In the genomic region with DNA sequence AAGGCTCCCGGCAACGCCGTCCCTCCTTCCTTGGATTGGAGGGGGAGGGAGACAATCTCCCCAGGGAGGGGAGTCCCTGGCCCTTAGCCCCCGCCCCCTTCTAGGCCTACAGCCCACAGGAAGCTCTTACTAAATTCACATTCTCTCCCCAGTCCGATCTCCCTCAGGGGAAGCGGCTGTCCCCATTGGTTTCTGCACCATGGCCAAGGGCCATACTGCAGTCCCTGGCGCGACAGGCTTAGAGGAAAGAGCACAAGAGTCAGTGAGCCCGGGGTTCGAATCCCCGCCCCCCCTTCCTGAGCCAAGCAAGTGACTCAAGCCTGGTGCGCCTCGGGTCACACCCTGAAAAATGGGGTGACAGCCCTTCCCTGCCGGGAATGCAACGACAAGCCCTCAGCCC, we compare ENCODE assay signal across 10 cellular contexts. TPM values are rescaled to one million over a fixed set of nuclear protein-coding genes. Genes with fewer than 3 reads are reported as not detected.
DNase-seq lines count a peak whose midpoint lies in the region; TF ChIP-seq lines count a peak whose summit lies in the region.
"Had no signal": no experiment of that assay in that cellular context is flagged by ENCODE, and none has a peak within 500 bp of the region (broad histone marks: within the 10 kb centered on the region; RNA-seq: fewer than 3 reads in every experiment).

No MANE protein-coding gene starts in this region.

- H4K20me1 ChIP-seq in osteoblast (ENCODE audit: insufficient read depth, low read length), result no peaks in the 10 kb centered on the region

- H3K4me2 ChIP-seq in osteoblast (ENCODE audit: insufficient read depth, low read length) (no peak overlapping the region), mesendoderm (ENCODE audit: low read length) (no peak overlapping the region)

- H3K79me1 ChIP-seq in mesendoderm (ENCODE audit: low read length), result no peaks in the 10 kb centered on the region

- H3K9me3 ChIP-seq in endocrine pancreas (ENCODE audit: control insufficient read depth, low read length) (no peaks in the 10 kb centered on the region), osteoblast (ENCODE audit: low read depth, low read length) (no peaks in the 10 kb centered on the region)
- H3K9me3 ChIP-seq: neutrophil had no signal

- no peak overlapping the region for H4K8ac ChIP-seq in mesendoderm (ENCODE audit: low read depth, low read length)

- peak overlapping the region; percentile 67 for H3K9ac ChIP-seq in endocrine pancreas (ENCODE audit: control insufficient read depth, insufficient read depth, low read length)
- no peak overlapping the region for H3K9ac ChIP-seq in mesendoderm (ENCODE audit: low read length)

- WGBS in mesendoderm (ENCODE audit: extremely low coverage, insufficient coverage, low lambda C conversion rate), result no CpG with 5 or more reads among the region's 15 CpGs

- H3K4ac ChIP-seq in mesendoderm (ENCODE audit: low read depth, low read length), result no peak overlapping the region

- H3K4me3 ChIP-seq in endocrine pancreas (ENCODE audit: control insufficient read depth, insufficient read depth, low read length) (no peak overlapping the region), osteoblast (ENCODE audit: insufficient read depth, low read length) (no peak overlapping the region), mesendoderm (ENCODE audit: low read length) (no peak overlapping the region)

- DNase-seq in COLO668 (lab: John Stamatoyannopoulos, UW; ENCODE audit: unreplicated experiment) (peak; percentile 16), NCI-H1092 (lab: John Stamatoyannopoulos, UW) (peak; percentile 37), osteoblast (ENCODE audit: insufficient read length, low spot score, missing footprints) (peak; percentile 58), mesendoderm (no peak), KBM-7 (no peak), AML-193 (lab: John Stamatoyannopoulos, UW) (no peak), DMS79 treated with DMSO at 0.1 percent for 48 hours (lab: John Stamatoyannopoulos, UW) (no peak)
- DNase-seq: T-helper 9 cell had no signal

- no peak overlapping the region for H2AK5ac ChIP-seq in mesendoderm (ENCODE audit: low read length)

- no peak overlapping the region for H2BK15ac ChIP-seq in mesendoderm (replicated peaks; ENCODE audit: low read depth)

- no peak overlapping the region for H2BK120ac ChIP-seq in mesendoderm (ENCODE audit: low read depth, low read length)

- H3K79me2 ChIP-seq in osteoblast (ENCODE audit: insufficient read depth, low read length), result no peaks in the 10 kb centered on the region
- H3K79me2 ChIP-seq in mesendoderm (ENCODE audit: control insufficient read depth, insufficient read depth, low read length), result no peaks in the 10 kb centered on the region

- H4K5ac ChIP-seq in mesendoderm (ENCODE audit: low read length), result no peak overlapping the region

- H3K4me1 ChIP-seq in endocrine pancreas (ENCODE audit: control insufficient read depth, insufficient read depth, low read length) (no peaks in the 10 kb centered on the region), osteoblast (ENCODE audit: insufficient read depth, low read length) (peaks cover 10% of the 10 kb centered on the region), mesendoderm (ENCODE audit: control insufficient read depth, low read depth, low read length) (peaks cover 1% of the 10 kb centered on the region)

- no peak overlapping the region for H2AFZ ChIP-seq in osteoblast (ENCODE audit: low read length)

- no peak overlapping the region for H3K56ac ChIP-seq in mesendoderm (ENCODE audit: low read length)

- H2BK5ac ChIP-seq in mesendoderm (ENCODE audit: low read length), result no peak overlapping the region

- no peak overlapping the region for H3K23ac ChIP-seq in mesendoderm (ENCODE audit: low read length)

- no peaks in the 10 kb centered on the region for H3K36me3 ChIP-seq in endocrine pancreas (ENCODE audit: control insufficient read depth, insufficient read depth, low read length)
- no peaks in the 10 kb centered on the region for H3K36me3 ChIP-seq in osteoblast (ENCODE audit: insufficient read depth, low read length)
- no peaks in the 10 kb centered on the region for H3K36me3 ChIP-seq in mesendoderm (ENCODE audit: control insufficient read depth, insufficient read depth, low read length)
- H3K36me3 ChIP-seq: neutrophil had no signal

- no peak overlapping the region for H3K27ac ChIP-seq in osteoblast (ENCODE audit: low read depth, low read length)
- H3K27ac ChIP-seq in mesendoderm (ENCODE audit: low read depth, low read length), result no peak overlapping the region
- H3K27ac ChIP-seq: neutrophil had no signal

- in situ Hi-C loops in KBM-7 (cut with MboI; ENCODE audit: low pct_unique_long_range_greater_than_20kb, low sequenced_read_pairs), result no loop called here

- no peak for TF ChIP-seq CTCF in osteoblast (IDR thresholded peaks at IDR 0.05; ENCODE audit: extremely low read depth, low read depth, low read length)

- H3K27me3 ChIP-seq in endocrine pancreas (ENCODE audit: control insufficient read depth, insufficient read depth, low read length) (no peaks in the 10 kb centered on the region), osteoblast (ENCODE audit: insufficient read depth, low read length) (peaks cover 40% of the 10 kb centered on the region), mesendoderm (ENCODE audit: insufficient read depth, low read length, poor library complexity) (peaks cover 15% of the 10 kb centered on the region)

- H3K18ac ChIP-seq in mesendoderm (ENCODE audit: low read length), result no peak overlapping the region

RNA-seq across cellular contexts. Expression of a gene that starts 1.1 kb away (rescaled TPM):
- 0.29 and 0.36 TPM in 2 replicates for total RNA-seq in osteoblast
- polyA plus RNA-seq in mesendoderm (2013, experiment 1 of 2), result 0.45 TPM
- 0.55 TPM for polyA plus RNA-seq in mesendoderm (2013, experiment 2 of 2)

RNA-seq across cellular contexts. Expression of a gene that starts 41.6 kb away (rescaled TPM):
- 3.5 and 3.6 TPM in 2 replicates for total RNA-seq in osteoblast
- polyA plus RNA-seq in mesendoderm (2013, experiment 1 of 2), result 0.17 TPM
- 0.13 TPM for polyA plus RNA-seq in mesendoderm (2013, experiment 2 of 2)

Comparison
In these comparisons a context has a peak if more than half of its experiments do, and no peak if none do; other contexts are left out.
1. DNase-seq: peak in COLO668 (single experiment), NCI-H1092 (single experiment) and osteoblast (single experiment); none in mesendoderm (single experiment), KBM-7 (single experiment), AML-193 (0 of 2) and DMS79 treated with DMSO at 0.1 percent for 48 hours (single experiment).